ENCODE assay signal across 1 cellular context in genomic region chr17:76506408-76507328, GRCh38.
TF ChIP-seq lines count a peak whose summit lies in the region.

No MANE protein-coding gene starts in this region.

TF ChIP-seq in H1, 55 proteins besides CTCF, POLR2A, EP300 and RAD21:
- TF ChIP-seq KDM4A (IDR thresholded peaks at IDR 0.05; ENCODE audit: low read depth, low read length, severe bottlenecking) (no peak), YY1 (IDR thresholded peaks at IDR 0.05; ENCODE audit: low read depth, low read length) (peak; percentile 28; the same call in 1 of the 2 replicates), GABPA (IDR thresholded peaks at IDR 0.05; ENCODE audit: borderline replicate concordance, insufficient read depth, low read length) (0 out of 2 replicates have a peak, but pooled peaks have one; percentile 52), MAX (IDR thresholded peaks at IDR 0.05) (peak; percentile 98), ATF3 (IDR thresholded peaks at IDR 0.05; ENCODE audit: insufficient read depth, low read depth, low read length) (peak; percentile 45; the same call in 1 of the 2 replicates), BACH1 (IDR thresholded peaks at IDR 0.05; ENCODE audit: low read length) (0 out of 2 replicates have a peak, but pooled peaks have one; percentile 22), SIRT6 (IDR thresholded peaks at IDR 0.05; ENCODE audit: low read length) (no peak), CREB1 (IDR thresholded peaks at IDR 0.05) (no peak), TEAD4 (IDR thresholded peaks at IDR 0.05; ENCODE audit: low read depth, low read length) (no peak), USF2 (IDR thresholded peaks at IDR 0.05; ENCODE audit: low read length) (0 out of 2 replicates have a peak, but pooled peaks have one; percentile 60), CEBPB (IDR thresholded peaks at IDR 0.05; ENCODE audit: low read depth, low read length) (no peak), JUN (IDR thresholded peaks at IDR 0.05; ENCODE audit: low read depth, low read length) (no peak), KDM1A (IDR thresholded peaks at IDR 0.05; ENCODE audit: borderline replicate concordance, low read length) (no peak), SUZ12 (IDR thresholded peaks at IDR 0.05; ENCODE audit: low read length) (peak; percentile 40; the same call in 1 of the 2 replicates), TCF12 (IDR thresholded peaks at IDR 0.05; ENCODE audit: low read depth, low read length) (peak; percentile 64; the same call in 1 of the 2 replicates), EZH2 (IDR thresholded peaks at IDR 0.05; ENCODE audit: low read depth, low read length, severe bottlenecking) (peak; percentile 23), SIN3A (conservative IDR thresholded peaks at IDR 0.05 in 1 of 2, IDR thresholded peaks at IDR 0.05 in 1 of 2; ENCODE audit: low read depth in 1 of 2, low read length in 2 of 2) (peak in 1 of 2 experiments; percentile 69; a peak in 1 of 4 replicates), CHD2 (IDR thresholded peaks at IDR 0.05; ENCODE audit: low read length) (0 out of 2 replicates have a peak, but pooled peaks have one; percentile 15), E2F6 (IDR thresholded peaks at IDR 0.05) (peak; percentile 63)
